In genomic region chr2:159846564-159846963, GRCh38 we compare ENCODE assay signal across 10 cellular contexts. TPM values are rescaled to one million over a fixed set of nuclear protein-coding genes. Genes with fewer than 3 reads are reported as not detected.
"Had no signal": no experiment of that assay in that cellular context is flagged by ENCODE, and none has a peak within 500 bp of the region (broad histone marks: within the 10 kb centered on the region; RNA-seq: fewer than 3 reads in every experiment).

No MANE protein-coding gene starts in this region.

- H3K27ac Mint-ChIP-seq: HFFc6, IgD-negative memory B cell had no signal

- FAIRE-seq: HTR-8/SVneo had no signal

- H3K9me3 Mint-ChIP-seq: HFFc6 had no signal

- H3K9me3 ChIP-seq: HAP-1 had no signal

- H3K27me3 Mint-ChIP-seq: IgD-negative memory B cell had no signal

- H3K4me3 ChIP-seq: GM23248, HAP-1 had no signal

- H3K36me3 ChIP-seq: HAP-1 had no signal

- ATAC-seq: HCT116 had no signal

- H3K27ac ChIP-seq: GM23248 had no signal

- H3K4me1 Mint-ChIP-seq: IgD-negative memory B cell had no signal

- DNase-seq: GM23248, GOT3, H7, HFFc6, KG1 had no signal

- H3K4me3 Mint-ChIP-seq: HFFc6, IgD-negative memory B cell had no signal

- H3K4me1 ChIP-seq: HAP-1 had no signal

RNA-seq across cellular contexts. Expression of gene LY75, which starts 58.0 kb away (rescaled TPM):
- total RNA-seq: H4, HFFc6 had no signal
